ENCODE assay signal across 24 cellular contexts in genomic region chr17:11251561-11252107, GRCh38. TPM values are rescaled to one million over a fixed set of nuclear protein-coding genes. Genes with fewer than 3 reads are reported as not detected.
DNase-seq lines count a peak whose midpoint lies in the region; ATAC-seq and TF ChIP-seq lines count a peak whose summit lies in the region.
"Had no signal": no experiment of that assay in that cellular context is flagged by ENCODE, and none has a peak within 500 bp of the region (broad histone marks: within the 10 kb centered on the region; RNA-seq: fewer than 3 reads in every experiment).

No MANE protein-coding gene starts in this region.

- H3K27me3 Mint-ChIP-seq in MCF 10A (ENCODE audit: insufficient read depth, unreplicated experiment) = peaks cover 21% of the 10 kb centered on the region
- peaks cover 69% of the 10 kb centered on the region for H3K27me3 Mint-ChIP-seq in mesothelial cell of epicardium (ENCODE audit: low read depth)
- H3K27me3 Mint-ChIP-seq in naive thymus-derived CD4-positive, alpha-beta T cell = peaks cover 0 to 3% (median 0%) of the 10 kb centered on the region in 5 donors

- H3K4me1 Mint-ChIP-seq in MCF 10A (ENCODE audit: insufficient read depth, unreplicated experiment) (peaks cover 12% of the 10 kb centered on the region), mesothelial cell of epicardium (no peaks in the 10 kb centered on the region)
- H3K4me1 Mint-ChIP-seq in naive thymus-derived CD4-positive, alpha-beta T cell = no peaks in the 10 kb centered on the region

- H3K4me3 ChIP-seq in breast epithelium = no peak overlapping the region
- H3K4me3 ChIP-seq in naive thymus-derived CD4-positive, alpha-beta T cell (ENCODE audit: low read length) = no peak overlapping the region
- H3K4me3 ChIP-seq: GM23248 had no signal

- peak; percentile 11 for TF ChIP-seq CTCF in MCF 10A (IDR thresholded peaks at IDR 0.05; ENCODE audit: unreplicated experiment)
- TF ChIP-seq CTCF in breast epithelium (IDR thresholded peaks at IDR 0.05) = no peak
- TF ChIP-seq CTCF in foreskin keratinocyte (conservative IDR thresholded peaks at IDR 0.05) = no peak
- TF ChIP-seq CTCF in mesothelial cell of epicardium (IDR thresholded peaks at IDR 0.05; ENCODE audit: unreplicated experiment) = peak; percentile 17

- H3K9me3 ChIP-seq in breast epithelium = no peaks in the 10 kb centered on the region
- no peaks in the 10 kb centered on the region for H3K9me3 ChIP-seq in naive thymus-derived CD4-positive, alpha-beta T cell (ENCODE audit: control insufficient read depth in 2 of 3, low read length in 3 of 3)

- H3K36me3 ChIP-seq in breast epithelium = no peaks in the 10 kb centered on the region
- no peaks in the 10 kb centered on the region for H3K36me3 ChIP-seq in naive thymus-derived CD4-positive, alpha-beta T cell (ENCODE audit: control insufficient read depth in 2 of 3, insufficient read depth in 3 of 3, low read length in 3 of 3)

- H3K27ac Mint-ChIP-seq in MCF 10A (ENCODE audit: low read depth, unreplicated experiment) (peak overlapping the region; percentile 5), mesothelial cell of epicardium (no peak overlapping the region)
- no peak overlapping the region for H3K27ac Mint-ChIP-seq in naive thymus-derived CD4-positive, alpha-beta T cell
- H3K27ac Mint-ChIP-seq: CD8-positive, alpha-beta T cell had no signal

- no peaks in the 10 kb centered on the region for H3K4me1 ChIP-seq in breast epithelium
- H3K4me1 ChIP-seq in foreskin keratinocyte = no peaks in the 10 kb centered on the region
- H3K4me1 ChIP-seq in naive thymus-derived CD4-positive, alpha-beta T cell (ENCODE audit: control insufficient read depth in 2 of 2, insufficient read depth in 2 of 2, low read length in 2 of 2) = no peaks in the 10 kb centered on the region

- H3K36me3 Mint-ChIP-seq in MCF 10A (ENCODE audit: insufficient read depth, unreplicated experiment) (no peaks in the 10 kb centered on the region), mesothelial cell of epicardium (no peaks in the 10 kb centered on the region)
- no peaks in the 10 kb centered on the region for H3K36me3 Mint-ChIP-seq in naive thymus-derived CD4-positive, alpha-beta T cell
- H3K36me3 Mint-ChIP-seq: CD8-positive, alpha-beta T cell had no signal

- intact Hi-C loops in MCF 10A (cut with micrococcal nuclease) (no loop called here), breast epithelium (cut with DNase I; ENCODE audit: low total_unique reads) (no loop called here)
- intact Hi-C loops in naive thymus-derived CD4-positive, alpha-beta T cell (cut with micrococcal nuclease) = no loop called here

- POLR2A ChIA-PET in MCF 10A (lab: Yijun Ruan, JAX) = no interaction called here
- POLR2A ChIA-PET in naive thymus-derived CD4-positive, alpha-beta T cell (lab: Charles Lee) = no interaction called here

- no peak for TF ChIP-seq POLR2A in breast epithelium (IDR thresholded peaks at IDR 0.05)

- no peak overlapping the region for H3K27ac ChIP-seq in breast epithelium
- no peak overlapping the region for H3K27ac ChIP-seq in foreskin keratinocyte
- H3K27ac ChIP-seq in naive thymus-derived CD4-positive, alpha-beta T cell (ENCODE audit: low read depth, low read length) = no peak overlapping the region
- H3K27ac ChIP-seq: GM23248 had no signal

- H3K27me3 ChIP-seq in breast epithelium = peaks cover 0 to 4% of the 10 kb centered on the region in 2 donors
- H3K27me3 ChIP-seq in foreskin keratinocyte = no peaks in the 10 kb centered on the region
- H3K27me3 ChIP-seq in naive thymus-derived CD4-positive, alpha-beta T cell (ENCODE audit: control insufficient read depth in 2 of 2, insufficient read depth in 2 of 2, low read length in 2 of 2) = no peaks in the 10 kb centered on the region

- H3K4me3 Mint-ChIP-seq in MCF 10A (ENCODE audit: unreplicated experiment) (peak overlapping the region; percentile 55), mesothelial cell of epicardium (no peak overlapping the region)
- no peak overlapping the region for H3K4me3 Mint-ChIP-seq in naive thymus-derived CD4-positive, alpha-beta T cell
- H3K4me3 Mint-ChIP-seq: CD8-positive, alpha-beta T cell had no signal

- no peaks in the 10 kb centered on the region for H3K9me3 Mint-ChIP-seq in MCF 10A (ENCODE audit: unreplicated experiment)
- H3K9me3 Mint-ChIP-seq in mesothelial cell of epicardium = no peaks in the 10 kb centered on the region
- H3K9me3 Mint-ChIP-seq in naive thymus-derived CD4-positive, alpha-beta T cell = peaks cover 0 to 10% (median 0%) of the 10 kb centered on the region in 11 donors

- ATAC-seq in foreskin keratinocyte = peak; percentile 73
- no peak for ATAC-seq in HG02852 (IDR thresholded peaks at IDR 0.05; ENCODE audit: unreplicated experiment)
- ATAC-seq in HG02678 (IDR thresholded peaks at IDR 0.05; ENCODE audit: unreplicated experiment) = no peak
- no peak for ATAC-seq in naive thymus-derived CD4-positive, alpha-beta T cell
- ATAC-seq: CD8-positive, alpha-beta T cell; Panc1 had no signal

- DNase-seq in MCF 10A (ENCODE audit: unreplicated experiment) (no peak), breast epithelium (ENCODE audit: low spot score in 2 of 2) (no peak), foreskin keratinocyte (no peak), mesothelial cell of epicardium (ENCODE audit: low spot score in 2 of 2, unreplicated experiment in 2 of 2) (no peak), EL (no peak)
- no peak for DNase-seq in naive thymus-derived CD4-positive, alpha-beta T cell
- DNase-seq: 8988T; AML-193; Calu3; CD8-positive, alpha-beta T cell; DMS153; GM23248; HCEC 1CT; Kasumi-1; MM.1S; NCI-H1092; NCI-H146; NCI-H2029; NCI-H2227 treated with DMSO at 0.1 percent for 48 hours; NCI-H510A had no signal

- BruUV-seq in MCF 10A (replicated peaks; lab: Mats Ljungman, UMichigan) = no TSS peak

- CTCF ChIA-PET in MCF 10A (lab: Yijun Ruan, JAX) = no interaction called here
- CTCF ChIA-PET in naive thymus-derived CD4-positive, alpha-beta T cell (lab: Charles Lee) = no interaction called here

RNA-seq across cellular contexts. Expression of gene SHISA6, which starts 10.6 kb away (rescaled TPM):
- total RNA-seq in MCF 10A (2022) = not detected in 2 replicates
- total RNA-seq in breast epithelium = 1 to 10 TPM in 2 of 3 donors, under 1 TPM in 1; 0.44 to 5.3 (median 3.3) TPM
- 0.95 TPM in 2 replicates for total RNA-seq in foreskin keratinocyte
- 0.87 and 1.1 TPM in 2 replicates for polyA plus RNA-seq in foreskin keratinocyte
- total RNA-seq in mesothelial cell of epicardium = 0.02 to 0.09 TPM in 2 of 3 replicates, not detected in the other
- not detected for total RNA-seq in naive thymus-derived CD4-positive, alpha-beta T cell
- not detected for polyA plus RNA-seq in naive thymus-derived CD4-positive, alpha-beta T cell
- total RNA-seq: Calu3; CD8-positive, alpha-beta T cell; GM23248 had no signal
- polyA plus RNA-seq: AG04450, GM23248 had no signal

Comparison
In these comparisons a context has a peak if more than half of its experiments do, and no peak if none do; other contexts are left out.
1. CTCF ChIP-seq: peak in MCF 10A (single experiment) and mesothelial cell of epicardium (single experiment); none in breast epithelium (0 of 3) and foreskin keratinocyte (single experiment).